In genomic region chr1:204162498-204163074, GRCh38 we compare ENCODE assay signal across 1 cellular context.
A peak's percentile ranks its signal among the peaks of the same experiment; 100 is the strongest.
TF ChIP-seq lines count a peak whose summit lies in the region.

No MANE protein-coding gene starts in this region.

TF ChIP-seq in K562, 482 proteins besides CTCF, POLR2A, EP300 and RAD21 (continued from another document):
- TF ChIP-seq, protein P1, sequence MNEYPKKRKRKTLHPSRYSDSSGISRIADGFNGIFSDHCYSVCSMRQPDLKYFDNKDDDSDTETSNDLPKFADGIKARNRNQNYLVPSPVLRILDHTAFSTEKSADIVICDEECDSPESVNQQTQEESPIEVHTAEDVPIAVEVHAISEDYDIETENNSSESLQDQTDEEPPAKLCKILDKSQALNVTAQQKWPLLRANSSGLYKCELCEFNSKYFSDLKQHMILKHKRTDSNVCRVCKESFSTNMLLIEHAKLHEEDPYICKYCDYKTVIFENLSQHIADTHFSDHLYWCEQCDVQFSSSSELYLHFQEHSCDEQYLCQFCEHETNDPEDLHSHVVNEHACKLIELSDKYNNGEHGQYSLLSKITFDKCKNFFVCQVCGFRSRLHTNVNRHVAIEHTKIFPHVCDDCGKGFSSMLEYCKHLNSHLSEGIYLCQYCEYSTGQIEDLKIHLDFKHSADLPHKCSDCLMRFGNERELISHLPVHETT (CRISPR knock-in tag; conservative IDR thresholded peaks at IDR 0.05 in 1 of 2, IDR thresholded peaks at IDR 0.05 in 1 of 2) = peak in 1 of 2 experiments; percentile 47; a peak in 1 of 4 replicates
- TF ChIP-seq, protein P2, sequence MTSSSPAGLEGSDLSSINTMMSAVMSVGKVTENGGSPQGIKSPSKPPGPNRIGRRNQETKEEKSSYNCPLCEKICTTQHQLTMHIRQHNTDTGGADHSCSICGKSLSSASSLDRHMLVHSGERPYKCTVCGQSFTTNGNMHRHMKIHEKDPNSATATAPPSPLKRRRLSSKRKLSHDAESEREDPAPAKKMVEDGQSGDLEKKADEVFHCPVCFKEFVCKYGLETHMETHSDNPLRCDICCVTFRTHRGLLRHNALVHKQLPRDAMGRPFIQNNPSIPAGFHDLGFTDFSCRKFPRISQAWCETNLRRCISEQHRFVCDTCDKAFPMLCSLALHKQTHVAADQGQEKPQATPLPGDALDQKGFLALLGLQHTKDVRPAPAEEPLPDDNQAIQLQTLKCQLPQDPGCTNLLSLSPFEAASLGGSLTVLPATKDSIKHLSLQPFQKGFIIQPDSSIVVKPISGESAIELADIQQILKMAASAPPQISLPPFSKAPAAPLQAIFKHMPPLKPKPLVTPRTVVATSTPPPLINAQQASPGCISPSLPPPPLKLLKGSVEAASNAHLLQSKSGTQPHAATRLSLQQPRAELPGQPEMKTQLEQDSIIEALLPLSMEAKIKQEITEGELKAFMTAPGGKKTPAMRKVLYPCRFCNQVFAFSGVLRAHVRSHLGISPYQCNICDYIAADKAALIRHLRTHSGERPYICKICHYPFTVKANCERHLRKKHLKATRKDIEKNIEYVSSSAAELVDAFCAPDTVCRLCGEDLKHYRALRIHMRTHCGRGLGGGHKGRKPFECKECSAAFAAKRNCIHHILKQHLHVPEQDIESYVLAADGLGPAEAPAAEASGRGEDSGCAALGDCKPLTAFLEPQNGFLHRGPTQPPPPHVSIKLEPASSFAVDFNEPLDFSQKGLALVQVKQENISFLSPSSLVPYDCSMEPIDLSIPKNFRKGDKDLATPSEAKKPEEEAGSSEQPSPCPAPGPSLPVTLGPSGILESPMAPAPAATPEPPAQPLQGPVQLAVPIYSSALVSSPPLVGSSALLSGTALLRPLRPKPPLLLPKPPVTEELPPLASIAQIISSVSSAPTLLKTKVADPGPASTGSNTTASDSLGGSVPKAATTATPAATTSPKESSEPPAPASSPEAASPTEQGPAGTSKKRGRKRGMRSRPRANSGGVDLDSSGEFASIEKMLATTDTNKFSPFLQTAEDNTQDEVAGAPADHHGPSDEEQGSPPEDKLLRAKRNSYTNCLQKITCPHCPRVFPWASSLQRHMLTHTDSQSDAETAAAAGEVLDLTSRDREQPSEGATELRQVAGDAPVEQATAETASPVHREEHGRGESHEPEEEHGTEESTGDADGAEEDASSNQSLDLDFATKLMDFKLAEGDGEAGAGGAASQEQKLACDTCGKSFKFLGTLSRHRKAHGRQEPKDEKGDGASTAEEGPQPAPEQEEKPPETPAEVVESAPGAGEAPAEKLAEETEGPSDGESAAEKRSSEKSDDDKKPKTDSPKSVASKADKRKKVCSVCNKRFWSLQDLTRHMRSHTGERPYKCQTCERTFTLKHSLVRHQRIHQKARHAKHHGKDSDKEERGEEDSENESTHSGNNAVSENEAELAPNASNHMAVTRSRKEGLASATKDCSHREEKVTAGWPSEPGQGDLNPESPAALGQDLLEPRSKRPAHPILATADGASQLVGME (CRISPR knock-in tag; IDR thresholded peaks at IDR 0.05) = 0 out of 2 replicates have a peak, but pooled peaks have one; percentile 20
- TF ChIP-seq ZNF707 (CRISPR knock-in tag; conservative IDR thresholded peaks at IDR 0.05) (no peak), L3MBTL2 (IDR thresholded peaks at IDR 0.05) (peak; percentile 29; the same call in 1 of the 2 replicates), MEIS2 (IDR thresholded peaks at IDR 0.05; ENCODE audit: partially characterized antibody) (peak; percentile 43), ZEB2 (IDR thresholded peaks at IDR 0.05) (no peak), SP1 (CRISPR knock-in tag; IDR thresholded peaks at IDR 0.05) (peak; percentile 45; the same call in 1 of the 2 replicates), ARNT (IDR thresholded peaks at IDR 0.05) (0 out of 4 replicates have a peak, but pooled peaks of 1 of the 2 experiments have one; percentile 27), CREM (IDR thresholded peaks at IDR 0.05; ENCODE audit: low read depth) (0 out of 2 replicates have a peak, but pooled peaks have one; percentile 7), CC2D1A (IDR thresholded peaks at IDR 0.05) (peak; percentile 80), TRIM24 (IDR thresholded peaks at IDR 0.05) (no peak), CSDE1 (IDR thresholded peaks at IDR 0.05) (no peak), PCBP2 (IDR thresholded peaks at IDR 0.05; ENCODE audit: low read depth, low read length, poor library complexity, severe bottlenecking) (no peak)
- TF ChIP-seq, protein P3, sequence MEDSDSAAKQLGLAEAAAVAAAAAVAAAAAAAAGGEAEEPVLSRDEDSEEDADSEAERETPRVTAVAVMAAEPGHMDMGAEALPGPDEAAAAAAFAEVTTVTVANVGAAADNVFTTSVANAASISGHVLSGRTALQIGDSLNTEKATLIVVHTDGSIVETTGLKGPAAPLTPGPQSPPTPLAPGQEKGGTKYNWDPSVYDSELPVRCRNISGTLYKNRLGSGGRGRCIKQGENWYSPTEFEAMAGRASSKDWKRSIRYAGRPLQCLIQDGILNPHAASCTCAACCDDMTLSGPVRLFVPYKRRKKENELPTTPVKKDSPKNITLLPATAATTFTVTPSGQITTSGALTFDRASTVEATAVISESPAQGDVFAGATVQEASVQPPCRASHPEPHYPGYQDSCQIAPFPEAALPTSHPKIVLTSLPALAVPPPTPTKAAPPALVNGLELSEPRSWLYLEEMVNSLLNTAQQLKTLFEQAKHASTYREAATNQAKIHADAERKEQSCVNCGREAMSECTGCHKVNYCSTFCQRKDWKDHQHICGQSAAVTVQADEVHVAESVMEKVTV (CRISPR knock-in tag; IDR thresholded peaks at IDR 0.05) = peak; percentile 99
- TF ChIP-seq, protein P4, sequence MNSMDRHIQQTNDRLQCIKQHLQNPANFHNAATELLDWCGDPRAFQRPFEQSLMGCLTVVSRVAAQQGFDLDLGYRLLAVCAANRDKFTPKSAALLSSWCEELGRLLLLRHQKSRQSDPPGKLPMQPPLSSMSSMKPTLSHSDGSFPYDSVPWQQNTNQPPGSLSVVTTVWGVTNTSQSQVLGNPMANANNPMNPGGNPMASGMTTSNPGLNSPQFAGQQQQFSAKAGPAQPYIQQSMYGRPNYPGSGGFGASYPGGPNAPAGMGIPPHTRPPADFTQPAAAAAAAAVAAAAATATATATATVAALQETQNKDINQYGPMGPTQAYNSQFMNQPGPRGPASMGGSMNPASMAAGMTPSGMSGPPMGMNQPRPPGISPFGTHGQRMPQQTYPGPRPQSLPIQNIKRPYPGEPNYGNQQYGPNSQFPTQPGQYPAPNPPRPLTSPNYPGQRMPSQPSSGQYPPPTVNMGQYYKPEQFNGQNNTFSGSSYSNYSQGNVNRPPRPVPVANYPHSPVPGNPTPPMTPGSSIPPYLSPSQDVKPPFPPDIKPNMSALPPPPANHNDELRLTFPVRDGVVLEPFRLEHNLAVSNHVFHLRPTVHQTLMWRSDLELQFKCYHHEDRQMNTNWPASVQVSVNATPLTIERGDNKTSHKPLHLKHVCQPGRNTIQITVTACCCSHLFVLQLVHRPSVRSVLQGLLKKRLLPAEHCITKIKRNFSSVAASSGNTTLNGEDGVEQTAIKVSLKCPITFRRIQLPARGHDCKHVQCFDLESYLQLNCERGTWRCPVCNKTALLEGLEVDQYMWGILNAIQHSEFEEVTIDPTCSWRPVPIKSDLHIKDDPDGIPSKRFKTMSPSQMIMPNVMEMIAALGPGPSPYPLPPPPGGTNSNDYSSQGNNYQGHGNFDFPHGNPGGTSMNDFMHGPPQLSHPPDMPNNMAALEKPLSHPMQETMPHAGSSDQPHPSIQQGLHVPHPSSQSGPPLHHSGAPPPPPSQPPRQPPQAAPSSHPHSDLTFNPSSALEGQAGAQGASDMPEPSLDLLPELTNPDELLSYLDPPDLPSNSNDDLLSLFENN (IDR thresholded peaks at IDR 0.05; ENCODE audit: low read depth in 2 of 2, low read length in 2 of 2) = 0 out of 4 replicates have a peak, but pooled peaks of 1 of the 2 experiments have one; percentile 28
- TF ChIP-seq, protein P5, sequence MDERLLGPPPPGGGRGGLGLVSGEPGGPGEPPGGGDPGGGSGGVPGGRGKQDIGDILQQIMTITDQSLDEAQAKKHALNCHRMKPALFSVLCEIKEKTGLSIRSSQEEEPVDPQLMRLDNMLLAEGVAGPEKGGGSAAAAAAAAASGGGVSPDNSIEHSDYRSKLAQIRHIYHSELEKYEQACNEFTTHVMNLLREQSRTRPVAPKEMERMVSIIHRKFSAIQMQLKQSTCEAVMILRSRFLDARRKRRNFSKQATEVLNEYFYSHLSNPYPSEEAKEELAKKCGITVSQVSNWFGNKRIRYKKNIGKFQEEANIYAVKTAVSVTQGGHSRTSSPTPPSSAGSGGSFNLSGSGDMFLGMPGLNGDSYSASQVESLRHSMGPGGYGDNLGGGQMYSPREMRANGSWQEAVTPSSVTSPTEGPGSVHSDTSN (CRISPR knock-in tag; IDR thresholded peaks at IDR 0.05; ENCODE audit: low read depth) = no peak
- TF ChIP-seq, protein P5 (tag; conservative IDR thresholded peaks at IDR 0.05; ENCODE audit: low read depth) = peak; percentile 31
- TF ChIP-seq, protein P6, sequence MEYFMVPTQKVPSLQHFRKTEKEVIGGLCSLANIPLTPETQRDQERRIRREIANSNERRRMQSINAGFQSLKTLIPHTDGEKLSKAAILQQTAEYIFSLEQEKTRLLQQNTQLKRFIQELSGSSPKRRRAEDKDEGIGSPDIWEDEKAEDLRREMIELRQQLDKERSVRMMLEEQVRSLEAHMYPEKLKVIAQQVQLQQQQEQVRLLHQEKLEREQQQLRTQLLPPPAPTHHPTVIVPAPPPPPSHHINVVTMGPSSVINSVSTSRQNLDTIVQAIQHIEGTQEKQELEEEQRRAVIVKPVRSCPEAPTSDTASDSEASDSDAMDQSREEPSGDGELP (CRISPR knock-in tag; IDR thresholded peaks at IDR 0.05; ENCODE audit: borderline replicate concordance) = peak; percentile 62; the same call in 1 of the 2 replicates
- TF ChIP-seq, protein P7, sequence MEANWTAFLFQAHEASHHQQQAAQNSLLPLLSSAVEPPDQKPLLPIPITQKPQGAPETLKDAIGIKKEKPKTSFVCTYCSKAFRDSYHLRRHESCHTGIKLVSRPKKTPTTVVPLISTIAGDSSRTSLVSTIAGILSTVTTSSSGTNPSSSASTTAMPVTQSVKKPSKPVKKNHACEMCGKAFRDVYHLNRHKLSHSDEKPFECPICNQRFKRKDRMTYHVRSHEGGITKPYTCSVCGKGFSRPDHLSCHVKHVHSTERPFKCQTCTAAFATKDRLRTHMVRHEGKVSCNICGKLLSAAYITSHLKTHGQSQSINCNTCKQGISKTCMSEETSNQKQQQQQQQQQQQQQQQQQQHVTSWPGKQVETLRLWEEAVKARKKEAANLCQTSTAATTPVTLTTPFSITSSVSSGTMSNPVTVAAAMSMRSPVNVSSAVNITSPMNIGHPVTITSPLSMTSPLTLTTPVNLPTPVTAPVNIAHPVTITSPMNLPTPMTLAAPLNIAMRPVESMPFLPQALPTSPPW (CRISPR knock-in tag; IDR thresholded peaks at IDR 0.05) = 0 out of 2 replicates have a peak, but pooled peaks have one; percentile 24
